Comparison of ENCODE assay signal across 1 cellular context in genomic region chr2:218896501-218897393, GRCh38.
TF ChIP-seq lines count a peak whose summit lies in the region.

No MANE protein-coding gene starts in this region.

TF ChIP-seq in H1, 55 proteins besides CTCF, POLR2A, EP300 and RAD21:
- TF ChIP-seq BACH1 (IDR thresholded peaks at IDR 0.05; ENCODE audit: low read length) (no peak), EZH2 (IDR thresholded peaks at IDR 0.05; ENCODE audit: low read depth, low read length, severe bottlenecking) (peak; percentile 75), SP4 (IDR thresholded peaks at IDR 0.05; ENCODE audit: low read length) (no peak), SUZ12 (IDR thresholded peaks at IDR 0.05; ENCODE audit: low read length) (peak; percentile 73), JUND (IDR thresholded peaks at IDR 0.05; ENCODE audit: low read length) (no peak), RBBP5 (IDR thresholded peaks at IDR 0.05; ENCODE audit: borderline replicate concordance, low read depth, low read length) (peak; percentile 3; the same call in 1 of the 2 replicates)
